Comparison of ENCODE assay signal across 8 cellular contexts in genomic region chr11:130449996-130450419, GRCh38. TPM values are rescaled to one million over a fixed set of nuclear protein-coding genes. Genes with fewer than 3 reads are reported as not detected.
A peak's percentile ranks its signal among the peaks of the same experiment; 100 is the strongest.
DNase-seq lines count a peak whose midpoint lies in the region; ATAC-seq and TF ChIP-seq lines count a peak whose summit lies in the region.

No MANE protein-coding gene starts in this region.

- peak overlapping the region; percentile 87 for H3K4me3 ChIP-seq in adipocyte (ENCODE audit: low read length)

- intact Hi-C loops in left ventricle myocardium superior (cut with micrococcal nuclease) = loop anchor here (10.0 kb wide), 1 partner anchor 225 kb away; no protein-coding TSS in a partner anchor
- intact Hi-C loops in posterior vena cava (cut with DNase I) = loop anchor here in 1 of 2 donors (10.0 kb wide), 1 partner anchor 155 kb away; no protein-coding TSS in a partner anchor

- CTCF ChIA-PET in HEK293T (lab: Yijun Ruan, JAX) = interaction anchor here (0.8 kb wide), 1 partner anchor 412 kb away, joined by 4 read pairs; no protein-coding TSS in a partner anchor

- H3K9ac ChIP-seq in adipocyte (ENCODE audit: low read length) = peak overlapping the region; percentile 93

- H3K27me3 ChIP-seq in adipocyte (replicated peaks; ENCODE audit: control insufficient read depth, insufficient read depth, low read length) = no peaks in the 10 kb centered on the region

- ATAC-seq in left ventricle myocardium superior = peak; percentile 69
- ATAC-seq in HG03460 (IDR thresholded peaks at IDR 0.05; ENCODE audit: unreplicated experiment) = no peak

- peaks cover 50% of the 10 kb centered on the region for H3K4me1 ChIP-seq in adipocyte (ENCODE audit: control insufficient read depth, insufficient read depth, low read length)

- H3K36me3 ChIP-seq in adipocyte (ENCODE audit: control insufficient read depth, insufficient read depth, low read length, severe bottlenecking) = peaks cover 1% of the 10 kb centered on the region

- POLR2A ChIA-PET in HEK293T (lab: Yijun Ruan, JAX) = interaction anchor here (1.0 kb wide), 1 partner anchor 92 kb away, joined by 4 read pairs; no protein-coding TSS in a partner anchor

- H3K9me3 ChIP-seq in adipocyte (ENCODE audit: control insufficient read depth, low read length) = no peaks in the 10 kb centered on the region

- peak; percentile 87 for DNase-seq in EH (ENCODE audit: low read depth)
- peak; percentile 74 for DNase-seq in adipocyte (ENCODE audit: low read depth)
- DNase-seq in left ventricle myocardium superior = peak; percentile 94
- DNase-seq in posterior vena cava (ENCODE audit: low spot score) = peak; percentile 96
- DNase-seq in NCI-H2171 (lab: John Stamatoyannopoulos, UW) = no peak
- DNase-seq in NCI-H2107 treated with DMSO at 0.1 percent for 48 hours (lab: John Stamatoyannopoulos, UW; ENCODE audit: unreplicated experiment) = no peak
- DNase-seq in HEK293T (ENCODE audit: extremely low spot score) = no peak

TF ChIP-seq in HEK293T, 16 proteins besides CTCF, POLR2A, EP300 and RAD21:
- TF ChIP-seq TARDBP (IDR thresholded peaks at IDR 0.05) = no peak
- TF ChIP-seq NFRKB (IDR thresholded peaks at IDR 0.05) = no peak
- TF ChIP-seq ARNT (IDR thresholded peaks at IDR 0.05) = no peak
- no peak for TF ChIP-seq HDGF (IDR thresholded peaks at IDR 0.05; ENCODE audit: borderline replicate concordance)
- TF ChIP-seq FOXK2 (IDR thresholded peaks at IDR 0.05) = no peak
- no peak for TF ChIP-seq FOXM1 (IDR thresholded peaks at IDR 0.05; ENCODE audit: borderline replicate concordance)
- no peak for TF ChIP-seq ELF4 (IDR thresholded peaks at IDR 0.05)
- TF ChIP-seq LEF1 (IDR thresholded peaks at IDR 0.05; ENCODE audit: borderline replicate concordance) = no peak
- no peak for TF ChIP-seq ZNF384 (IDR thresholded peaks at IDR 0.05)
- TF ChIP-seq L3MBTL2 (conservative IDR thresholded peaks at IDR 0.05) = no peak
- no peak for TF ChIP-seq FOXA1 (IDR thresholded peaks at IDR 0.05)
- no peak for TF ChIP-seq PKNOX1 (IDR thresholded peaks at IDR 0.05)
- no peak for TF ChIP-seq BHLHE40 (IDR thresholded peaks at IDR 0.05; ENCODE audit: borderline replicate concordance)

RNA-seq across cellular contexts. Expression of gene ADAMTS15, which starts 1.6 kb away (rescaled TPM):
- total RNA-seq in left ventricle myocardium superior = 34.4 TPM
- 10 to 100 TPM in 1 of 2 donors, 1 to 10 TPM in 1; 6.3 to 20.7 TPM for total RNA-seq in posterior vena cava

RNA-seq across cellular contexts. Expression of gene ADAMTS8, which starts 21.6 kb away (rescaled TPM):
- total RNA-seq in left ventricle myocardium superior = 0.42 TPM
- total RNA-seq in posterior vena cava = 1 to 10 TPM in 1 of 2 donors, under 1 TPM in 1; 0.86 to 3.4 TPM

Comparison
In these comparisons a context has a peak if more than half of its experiments do, and no peak if none do; other contexts are left out.
1. DNase-seq: peak in EH (single experiment), adipocyte (single experiment), left ventricle myocardium superior (single experiment) and posterior vena cava (single experiment); none in NCI-H2171 (single experiment), NCI-H2107 treated with DMSO at 0.1 percent for 48 hours (single experiment) and HEK293T (single experiment).